Comparison of ENCODE assay signal across 18 cellular contexts in genomic region chr3:140423146-140423545, GRCh38.
"Had no signal": no experiment of that assay in that cellular context is flagged by ENCODE, and none has a peak within 500 bp of the region (broad histone marks: within the 10 kb centered on the region; RNA-seq: fewer than 3 reads in every experiment).

No MANE protein-coding gene starts in this region.

- FAIRE-seq: colon, endothelial cell of umbilical vein, frontal cortex, kidney had no signal

- H3K27ac ChIP-seq: heart left ventricle, psoas muscle, sigmoid colon, SJSA1, upper lobe of left lung had no signal

- H3K4me3 ChIP-seq: heart left ventricle, psoas muscle, sigmoid colon, SJSA1, upper lobe of left lung had no signal

- H3K27me3 ChIP-seq: heart left ventricle, sigmoid colon, SJSA1, upper lobe of left lung had no signal

- H3K4me1 Mint-ChIP-seq: naive thymus-derived CD4-positive, alpha-beta T cell had no signal

- H3K4me3 Mint-ChIP-seq: activated CD8-positive, alpha-beta T cell treated with anti-CD3 and anti-CD28 coated beads, Interleukin-2, amount 10 ng/mL, durations not matched to agents 7 days and 5 days; naive thymus-derived CD4-positive, alpha-beta T cell had no signal

- H3K36me3 Mint-ChIP-seq: activated naive CD4-positive, alpha-beta T cell treated with anti-CD3 and anti-CD28 coated beads, Interleukin-2, amount 50 U/mL, for 72 hours; naive thymus-derived CD4-positive, alpha-beta T cell had no signal

- H3K4me1 ChIP-seq: SJSA1 had no signal

- ATAC-seq: activated CD8-positive, alpha-beta T cell treated with anti-CD3 and anti-CD28 coated beads, Interleukin-2, amount 10 ng/mL, durations not matched to agents 7 days and 5 days; activated naive CD4-positive, alpha-beta T cell treated with anti-CD3 and anti-CD28 coated beads, Interleukin-2, amount 50 U/mL, for 72 hours; heart left ventricle; left ventricle myocardium superior; naive thymus-derived CD4-positive, alpha-beta T cell; psoas muscle had no signal

- DNase-seq: activated CD4-positive, alpha-beta T cell treated with anti-CD3 and anti-CD28 coated beads for 48 hours; activated CD8-positive, alpha-beta T cell treated with anti-CD3 and anti-CD28 coated beads, Interleukin-2, amount 10 ng/mL, durations not matched to agents 7 days and 5 days; amygdala; heart left ventricle; kidney; left ventricle myocardium superior; naive thymus-derived CD4-positive, alpha-beta T cell; psoas muscle; sigmoid colon; stimulated activated CD4-positive, alpha-beta T cell treated with anti-CD3 and anti-CD28 coated beads, Interleukin-12 subunit alpha, Interleukin-12 subunit beta, amount 100 ng/mL, for 4 hours; stimulated activated naive CD4-positive, alpha-beta T cell; substantia nigra; upper lobe of left lung had no signal

- H3K9me3 ChIP-seq: heart left ventricle, psoas muscle, sigmoid colon, SJSA1, upper lobe of left lung had no signal

- H3K9me3 Mint-ChIP-seq: activated naive CD4-positive, alpha-beta T cell treated with anti-CD3 and anti-CD28 coated beads, Interleukin-2, amount 50 U/mL, for 72 hours; naive thymus-derived CD4-positive, alpha-beta T cell had no signal

- H3K36me3 ChIP-seq: heart left ventricle, sigmoid colon, SJSA1, upper lobe of left lung had no signal
